In the genomic region with DNA sequence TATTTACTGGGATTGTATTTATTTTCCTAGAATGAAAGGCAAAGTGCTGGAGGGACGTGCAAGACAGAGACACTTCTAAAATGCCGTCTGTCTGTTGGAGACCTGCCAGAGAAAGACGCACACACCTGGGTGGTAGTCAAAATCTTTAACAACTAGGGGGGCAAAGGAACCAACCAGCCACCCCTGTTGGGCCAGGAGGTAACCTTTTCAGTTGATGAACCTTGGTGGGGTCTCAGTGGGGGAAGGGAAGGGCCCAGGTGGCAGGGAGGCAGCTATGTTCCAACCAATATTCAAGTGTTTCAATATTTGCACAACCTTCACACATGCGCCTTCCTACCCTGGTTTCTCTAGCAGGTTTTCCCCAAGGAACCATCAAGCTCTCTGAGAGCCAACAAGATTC, we compare ENCODE assay signal across 18 cellular contexts.
DNase-seq lines count a peak whose midpoint lies in the region; ATAC-seq and TF ChIP-seq lines count a peak whose summit lies in the region.
"Had no signal": no experiment of that assay in that cellular context is flagged by ENCODE, and none has a peak within 500 bp of the region (broad histone marks: within the 10 kb centered on the region; RNA-seq: fewer than 3 reads in every experiment).

No MANE protein-coding gene starts in this region.

- peaks cover 33% of the 10 kb centered on the region for H3K27me3 Mint-ChIP-seq in brain
- H3K27me3 Mint-ChIP-seq in progenitor cell of endocrine pancreas: peaks cover 30% of the 10 kb centered on the region

- H3K4me3 Mint-ChIP-seq in brain: no peak overlapping the region
- H3K4me3 Mint-ChIP-seq in progenitor cell of endocrine pancreas (ENCODE audit: low read depth): no peak overlapping the region
- H3K4me3 Mint-ChIP-seq: activated CD8-positive, alpha-beta T cell treated with anti-CD3 and anti-CD28 coated beads, Interleukin-2, amount 10 ng/mL, durations not matched to agents 7 days and 5 days; activated T-cell treated with anti-CD3 and anti-CD28 coated beads, Interleukin-2, amount 50 U/mL, for 24 hours; CD4-positive, alpha-beta memory T cell; nephron progenitor cell had no signal

- H3K4me1 Mint-ChIP-seq in brain: peaks cover 63% of the 10 kb centered on the region
- H3K4me1 Mint-ChIP-seq in progenitor cell of endocrine pancreas (ENCODE audit: low read depth): no peaks in the 10 kb centered on the region
- H3K4me1 Mint-ChIP-seq: CD4-positive, alpha-beta memory T cell had no signal

- no peaks in the 10 kb centered on the region for H3K36me3 Mint-ChIP-seq in brain
- H3K36me3 Mint-ChIP-seq in progenitor cell of endocrine pancreas (ENCODE audit: insufficient read depth): no peaks in the 10 kb centered on the region
- H3K36me3 Mint-ChIP-seq: CD4-positive, alpha-beta memory T cell had no signal

- no peak for TF ChIP-seq CTCF in brain (conservative IDR thresholded peaks at IDR 0.05)
- TF ChIP-seq CTCF in progenitor cell of endocrine pancreas (IDR thresholded peaks at IDR 0.05; ENCODE audit: unreplicated experiment): no peak

- peak; percentile 41 for DNase-seq in DMS53 (lab: John Stamatoyannopoulos, UW)
- peak; percentile 72 for DNase-seq in NCI-H1105 treated with DMSO at 0.1 percent for 48 hours (lab: John Stamatoyannopoulos, UW)
- peak; percentile 38 for DNase-seq in NCI-H345 (lab: John Stamatoyannopoulos, UW)
- DNase-seq in progenitor cell of endocrine pancreas (ENCODE audit: low spot score, unreplicated experiment): no peak
- DNase-seq: activated CD4-positive, CD25-positive, alpha-beta regulatory T cell treated with anti-CD3 and anti-CD28 coated beads, Interleukin-2, amount 50 U/mL, for 72 hours; activated CD8-positive, alpha-beta T cell treated with anti-CD3 and anti-CD28 coated beads, Interleukin-2, amount 10 ng/mL, durations not matched to agents 7 days and 5 days; activated naive CD4-positive, alpha-beta T cell treated with Interleukin-2 at 50 U/mL for 16 hours; activated T-cell treated with anti-CD3 and anti-CD28 coated beads, Interleukin-2, amount 50 U/mL, for 24 hours; amniotic stem cell; CD4-positive, alpha-beta memory T cell; dorsolateral prefrontal cortex; foreskin fibroblast; nephron progenitor cell; SW 1271 had no signal

- ATAC-seq in GM21526 (IDR thresholded peaks at IDR 0.05; ENCODE audit: low FRiP score, unreplicated experiment): no peak
- no peak for ATAC-seq in GM21528 (IDR thresholded peaks at IDR 0.05; ENCODE audit: low FRiP score, unreplicated experiment)
- ATAC-seq: activated CD8-positive, alpha-beta T cell treated with anti-CD3 and anti-CD28 coated beads, Interleukin-2, amount 10 ng/mL, durations not matched to agents 7 days and 5 days; HepG2 had no signal

- H3K27ac Mint-ChIP-seq in brain (peak overlapping the region in 3 of 5 experiments; percentile 36 to 54 (median 51)), progenitor cell of endocrine pancreas (no peak overlapping the region)
- H3K27ac Mint-ChIP-seq: activated CD8-positive, alpha-beta T cell treated with anti-CD3 and anti-CD28 coated beads, Interleukin-2, amount 10 ng/mL, durations not matched to agents 7 days and 5 days; activated T-cell treated with anti-CD3 and anti-CD28 coated beads, Interleukin-2, amount 50 U/mL, for 24 hours; CD4-positive, alpha-beta memory T cell; nephron progenitor cell had no signal

- H3K9me3 Mint-ChIP-seq in brain: no peaks in the 10 kb centered on the region
- H3K9me3 Mint-ChIP-seq in progenitor cell of endocrine pancreas (ENCODE audit: low read depth): no peaks in the 10 kb centered on the region
- H3K9me3 Mint-ChIP-seq: activated T-cell treated with anti-CD3 and anti-CD28 coated beads, Interleukin-2, amount 50 U/mL, for 24 hours; nephron progenitor cell had no signal
